In the genomic region with DNA sequence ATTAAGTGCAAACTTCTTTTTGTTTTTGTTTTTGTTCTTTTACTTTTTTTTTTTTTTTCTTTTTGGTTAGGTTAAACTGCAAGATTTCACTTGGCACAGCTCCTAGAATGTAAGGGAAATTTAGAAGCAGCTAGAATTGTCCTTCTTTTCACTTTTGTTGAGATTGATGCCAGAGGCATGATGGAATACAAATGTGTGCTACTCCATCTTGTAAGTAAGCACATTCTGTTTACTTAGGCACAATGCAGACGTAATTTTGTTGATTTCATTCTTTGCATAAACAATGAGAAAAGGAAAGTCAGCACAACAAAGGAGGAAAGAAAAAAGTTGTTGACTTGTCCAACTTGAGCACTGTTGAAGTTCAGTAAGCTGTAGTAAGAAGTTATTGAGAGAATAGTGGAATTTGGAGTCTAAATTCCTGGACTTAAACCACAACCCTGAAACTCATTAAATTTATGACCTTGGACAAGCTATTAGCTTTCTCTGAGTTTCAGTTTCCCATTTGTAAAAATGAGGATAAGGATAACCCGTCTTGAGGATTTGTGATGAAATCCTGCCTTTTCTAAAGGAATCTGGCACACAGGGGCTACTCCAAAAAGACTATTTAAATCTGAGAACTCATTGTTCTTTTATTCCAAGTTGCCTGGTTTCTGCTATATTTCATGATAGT, we compare ENCODE assay signal across 21 cellular contexts. TPM values are rescaled to one million over a fixed set of nuclear protein-coding genes. Genes with fewer than 3 reads are reported as not detected.
"Had no signal": no experiment of that assay in that cellular context is flagged by ENCODE, and none has a peak within 500 bp of the region (broad histone marks: within the 10 kb centered on the region; RNA-seq: fewer than 3 reads in every experiment).

No MANE protein-coding gene starts in this region.

- DNase-seq: activated naive CD4-positive, alpha-beta T cell; activated naive CD8-positive, alpha-beta T cell treated with anti-CD3 and anti-CD28 coated beads, Interleukin-2, amount 10 ng/mL, durations not matched to agents 7 days and 5 days; anterior cingulate cortex; brain microvascular endothelial cell; cortex of kidney; effector CD4-positive, alpha-beta T cell; heart right ventricle; natural killer cell; posterior cingulate gyrus; small intestine; stimulated activated naive CD8-positive, alpha-beta T cell treated with anti-CD3 and anti-CD28 coated beads, Interleukin-15, amount 100 ng/mL, for 72 hours; T-helper 1 cell; T1000; upper lobe of right lung had no signal

- H3K9me3 ChIP-seq: upper lobe of right lung had no signal

- H3K4me1 ChIP-seq: heart right ventricle, right atrium auricular region had no signal

- H3K27ac Mint-ChIP-seq: activated naive CD8-positive, alpha-beta T cell treated with anti-CD3 and anti-CD28 coated beads, Interleukin-2, amount 10 ng/mL, durations not matched to agents 7 days and 5 days; natural killer cell; stimulated activated naive CD8-positive, alpha-beta T cell treated with anti-CD3 and anti-CD28 coated beads, Interleukin-15, amount 100 ng/mL, for 72 hours had no signal

- ATAC-seq: activated CD4-positive, CD25-positive, alpha-beta regulatory T cell treated with anti-CD3 and anti-CD28 coated beads, Interleukin-2, amount 50 U/mL, for 24 hours; gastroesophageal sphincter; heart right ventricle; left lobe of liver; natural killer cell; stimulated activated naive CD8-positive, alpha-beta T cell treated with anti-CD3 and anti-CD28 coated beads, Interleukin-15, amount 100 ng/mL, for 72 hours; upper lobe of right lung had no signal

- H3K4me3 ChIP-seq: gastroesophageal sphincter, heart right ventricle, right atrium auricular region, upper lobe of right lung had no signal

- H3K9me3 Mint-ChIP-seq: activated naive CD8-positive, alpha-beta T cell treated with anti-CD3 and anti-CD28 coated beads, Interleukin-2, amount 10 ng/mL, durations not matched to agents 7 days and 5 days; stimulated activated naive CD8-positive, alpha-beta T cell treated with anti-CD3 and anti-CD28 coated beads, Interleukin-15, amount 100 ng/mL, for 72 hours had no signal

- H3K4me3 Mint-ChIP-seq: activated naive CD8-positive, alpha-beta T cell treated with anti-CD3 and anti-CD28 coated beads, Interleukin-2, amount 10 ng/mL, durations not matched to agents 7 days and 5 days; central memory CD8-positive, alpha-beta T cell; natural killer cell; stimulated activated naive CD8-positive, alpha-beta T cell treated with anti-CD3 and anti-CD28 coated beads, Interleukin-15, amount 100 ng/mL, for 72 hours had no signal

- H3K27ac ChIP-seq: brain microvascular endothelial cell, heart right ventricle, right atrium auricular region, upper lobe of right lung had no signal

- H3K27me3 Mint-ChIP-seq: activated naive CD8-positive, alpha-beta T cell treated with anti-CD3 and anti-CD28 coated beads, Interleukin-2, amount 10 ng/mL, durations not matched to agents 7 days and 5 days; central memory CD8-positive, alpha-beta T cell; stimulated activated naive CD8-positive, alpha-beta T cell treated with anti-CD3 and anti-CD28 coated beads, Interleukin-15, amount 100 ng/mL, for 72 hours had no signal

- H3K4me1 Mint-ChIP-seq: activated naive CD8-positive, alpha-beta T cell treated with anti-CD3 and anti-CD28 coated beads, Interleukin-2, amount 10 ng/mL, durations not matched to agents 7 days and 5 days; central memory CD8-positive, alpha-beta T cell; natural killer cell; stimulated activated naive CD8-positive, alpha-beta T cell treated with anti-CD3 and anti-CD28 coated beads, Interleukin-15, amount 100 ng/mL, for 72 hours had no signal

- H3K27me3 ChIP-seq: brain microvascular endothelial cell, gastroesophageal sphincter, heart right ventricle, right atrium auricular region, upper lobe of right lung had no signal

- H3K36me3 ChIP-seq: brain microvascular endothelial cell, gastroesophageal sphincter, heart right ventricle, right atrium auricular region, upper lobe of right lung had no signal

- H3K36me3 Mint-ChIP-seq: activated naive CD8-positive, alpha-beta T cell treated with anti-CD3 and anti-CD28 coated beads, Interleukin-2, amount 10 ng/mL, durations not matched to agents 7 days and 5 days; natural killer cell had no signal

RNA-seq across cellular contexts. Expression of a gene that starts 19.5 kb away (rescaled TPM):
- total RNA-seq: activated CD8-positive, alpha-beta memory T cell treated with anti-CD3 and anti-CD28 coated beads for 36 hours; activated naive CD8-positive, alpha-beta T cell treated with anti-CD3 and anti-CD28 coated beads, Interleukin-2, amount 10 ng/mL, durations not matched to agents 7 days and 5 days; lung microvascular endothelial cell; natural killer cell had no signal
